27 cellular contexts compared by ENCODE assay signal in genomic region chr2:18620867-18621266, GRCh38. TPM values are rescaled to one million over a fixed set of nuclear protein-coding genes. Genes with fewer than 3 reads are reported as not detected.
"Had no signal": no experiment of that assay in that cellular context is flagged by ENCODE, and none has a peak within 500 bp of the region (broad histone marks: within the 10 kb centered on the region; RNA-seq: fewer than 3 reads in every experiment).

No MANE protein-coding gene starts in this region.

- H3K4me1 ChIP-seq: left lung, parathyroid adenoma, prostate gland, upper lobe of left lung, uterus had no signal

- DNase-seq: cortex of kidney; dorsolateral prefrontal cortex; effector CD8-positive, alpha-beta T cell; hippocampal formation; left lung; mesenchymal stem cell; midbrain; occipital lobe; stimulated activated CD4-positive, alpha-beta T cell treated with anti-CD3 and anti-CD28 coated beads, Interleukin-2, amount 100 ng/mL, for 24 hours; stimulated activated CD4-positive, alpha-beta T cell treated with anti-CD3 and anti-CD28 coated beads, Interleukin-4, amount 100 ng/mL, for 4 hours; stimulated activated naive B cell treated with anti-CD40 and anti-IgM and Interleukin-4, amounts not matched to agents 10 μg/mL and 1 μg/mL and 100 μg/mL, for 72 hours; stimulated activated naive CD8-positive, alpha-beta T cell treated with anti-CD3 and anti-CD28 coated beads, Interleukin-15, amount 100 ng/mL, for 72 hours; upper lobe of left lung; uterus had no signal

- H3K27ac ChIP-seq: dorsolateral prefrontal cortex, left lung, parathyroid adenoma, prostate gland, upper lobe of left lung had no signal

- ATAC-seq: esophagus mucosa; left lung; natural killer cell treated with Interleukin-12 subunit alpha and Interleukin-12 subunit beta and Interleukin-15 and Interleukin-18, amount 100 ng/mL, for 72 hours; sciatic nerve; stimulated activated naive B cell treated with anti-CD40 and anti-IgM and Interleukin-4, amounts not matched to agents 10 μg/mL and 1 μg/mL and 100 μg/mL, for 72 hours; stimulated activated naive CD8-positive, alpha-beta T cell treated with anti-CD3 and anti-CD28 coated beads, Interleukin-15, amount 100 ng/mL, for 72 hours had no signal

- FAIRE-seq: endometrium had no signal

- H3K4me3 ChIP-seq: dorsolateral prefrontal cortex, left lung, lung, prostate gland, upper lobe of left lung, uterus had no signal

- H3K9me3 ChIP-seq: prostate gland, upper lobe of left lung, uterus had no signal

- H3K27me3 ChIP-seq: dorsolateral prefrontal cortex, left lung, upper lobe of left lung, uterus had no signal

- H2AFZ ChIP-seq: parathyroid adenoma had no signal

- H3K36me3 ChIP-seq: left lung, prostate gland, upper lobe of left lung, uterus had no signal

RNA-seq across cellular contexts. Expression of gene NT5C1B, which starts 31.5 kb away (rescaled TPM):
- total RNA-seq: dorsolateral prefrontal cortex; esophagus mucosa; fibroblast of lung; fibroblast of villous mesenchyme; left lung; lung; natural killer cell treated with Interleukin-12 subunit alpha and Interleukin-12 subunit beta and Interleukin-15 and Interleukin-18, amount 100 ng/mL, for 72 hours; occipital lobe; renal cortical epithelial cell; sciatic nerve; skeletal muscle tissue; subcutaneous adipose tissue; upper lobe of left lung; uterus had no signal
- polyA plus RNA-seq: fibroblast of lung, lung, thymus had no signal
